ENCODE assay signal across 9 cellular contexts in genomic region chr1:151311589-151312331, GRCh38.
DNase-seq lines count a peak whose midpoint lies in the region; ATAC-seq lines count a peak whose summit lies in the region.
"Had no signal": no experiment of that assay in that cellular context is flagged by ENCODE, and none has a peak within 500 bp of the region (broad histone marks: within the 10 kb centered on the region; RNA-seq: fewer than 3 reads in every experiment).

No MANE protein-coding gene starts in this region.

- H3K36me3 ChIP-seq in duodenal mucosa (ENCODE audit: control insufficient read depth in 1 of 2, insufficient read depth in 2 of 2, low read length in 2 of 2) (peaks cover 43 to 77% of the 10 kb centered on the region in 2 donors), muscle layer of duodenum (ENCODE audit: control insufficient read depth in 1 of 2, insufficient read depth in 2 of 2, low read length in 2 of 2) (peaks cover 55 to 58% of the 10 kb centered on the region in 2 donors)

- no peak for ATAC-seq in GM18861 (IDR thresholded peaks at IDR 0.05; ENCODE audit: unreplicated experiment)

- H3K4me3 ChIP-seq in duodenal mucosa (ENCODE audit: low read depth in 1 of 2, low read length in 2 of 2) (peak overlapping the region in 1 of 2 donors; percentile 5), muscle layer of duodenum (ENCODE audit: low read depth in 1 of 2, low read length in 2 of 2) (no peak overlapping the region)

- H3K4me1 ChIP-seq in duodenal mucosa (ENCODE audit: control insufficient read depth in 1 of 2, insufficient read depth in 2 of 2, low read length in 2 of 2) (peaks cover 39 to 44% of the 10 kb centered on the region in 2 donors), muscle layer of duodenum (ENCODE audit: control insufficient read depth in 1 of 2, insufficient read depth in 2 of 2, low read length in 2 of 2) (peaks cover 33 to 49% of the 10 kb centered on the region in 2 donors)

- H3K9ac ChIP-seq in duodenal mucosa (ENCODE audit: low read depth in 1 of 2, low read length in 2 of 2): peak overlapping the region; percentile 51 to 56

- peak; percentile 68 for DNase-seq in activated gamma-delta T cell treated with Interleukin-2 at 50 U/mL for 16 hours
- no peak for DNase-seq in activated gamma-delta T cell (lab: John Stamatoyannopoulos, UW)
- DNase-seq in activated CD4-positive, alpha-beta T cell treated with anti-CD3 and anti-CD28 coated beads, Interleukin-2, amount 50 U/mL, for 48 hours: peak; percentile 81 to 87
- peak; percentile 65 for DNase-seq in stimulated activated CD8-positive, alpha-beta memory T cell treated with anti-CD3 and anti-CD28 coated beads, Interleukin-7, amount 100 ng/mL, for 24 hours (ENCODE audit: low read depth)
- DNase-seq in NCI-H1417 treated with DMSO at 0.1 percent for 48 hours (lab: John Stamatoyannopoulos, UW): no peak

- peak overlapping the region; percentile 81 for H3K27ac ChIP-seq in duodenal mucosa (ENCODE audit: low read depth, low read length)
- peak overlapping the region; percentile 82 for H3K27ac ChIP-seq in muscle layer of duodenum (ENCODE audit: low read length)
- H3K27ac ChIP-seq: C4-2B had no signal

- H3K27me3 ChIP-seq in duodenal mucosa (ENCODE audit: control insufficient read depth in 1 of 2, insufficient read depth in 2 of 2, low read length in 2 of 2): no peaks in the 10 kb centered on the region
- H3K27me3 ChIP-seq in muscle layer of duodenum (ENCODE audit: low read depth, low read length): no peaks in the 10 kb centered on the region

- no peaks in the 10 kb centered on the region for H3K9me3 ChIP-seq in duodenal mucosa (ENCODE audit: control insufficient read depth in 1 of 2, low read length in 2 of 2)
- no peaks in the 10 kb centered on the region for H3K9me3 ChIP-seq in muscle layer of duodenum (ENCODE audit: control insufficient read depth in 1 of 2, low read length in 2 of 2)

Comparison
In these comparisons a context has a peak if more than half of its experiments do, and no peak if none do; other contexts are left out.
1. DNase-seq: peak in activated gamma-delta T cell treated with Interleukin-2 at 50 U/mL for 16 hours (single experiment), activated CD4-positive, alpha-beta T cell treated with anti-CD3 and anti-CD28 coated beads, Interleukin-2, amount 50 U/mL, for 48 hours (2 of 2) and stimulated activated CD8-positive, alpha-beta memory T cell treated with anti-CD3 and anti-CD28 coated beads, Interleukin-7, amount 100 ng/mL, for 24 hours (single experiment); none in activated gamma-delta T cell (single experiment) and NCI-H1417 treated with DMSO at 0.1 percent for 48 hours (single experiment).